Comparison of ENCODE assay signal across 1 cellular context in the genomic region with DNA sequence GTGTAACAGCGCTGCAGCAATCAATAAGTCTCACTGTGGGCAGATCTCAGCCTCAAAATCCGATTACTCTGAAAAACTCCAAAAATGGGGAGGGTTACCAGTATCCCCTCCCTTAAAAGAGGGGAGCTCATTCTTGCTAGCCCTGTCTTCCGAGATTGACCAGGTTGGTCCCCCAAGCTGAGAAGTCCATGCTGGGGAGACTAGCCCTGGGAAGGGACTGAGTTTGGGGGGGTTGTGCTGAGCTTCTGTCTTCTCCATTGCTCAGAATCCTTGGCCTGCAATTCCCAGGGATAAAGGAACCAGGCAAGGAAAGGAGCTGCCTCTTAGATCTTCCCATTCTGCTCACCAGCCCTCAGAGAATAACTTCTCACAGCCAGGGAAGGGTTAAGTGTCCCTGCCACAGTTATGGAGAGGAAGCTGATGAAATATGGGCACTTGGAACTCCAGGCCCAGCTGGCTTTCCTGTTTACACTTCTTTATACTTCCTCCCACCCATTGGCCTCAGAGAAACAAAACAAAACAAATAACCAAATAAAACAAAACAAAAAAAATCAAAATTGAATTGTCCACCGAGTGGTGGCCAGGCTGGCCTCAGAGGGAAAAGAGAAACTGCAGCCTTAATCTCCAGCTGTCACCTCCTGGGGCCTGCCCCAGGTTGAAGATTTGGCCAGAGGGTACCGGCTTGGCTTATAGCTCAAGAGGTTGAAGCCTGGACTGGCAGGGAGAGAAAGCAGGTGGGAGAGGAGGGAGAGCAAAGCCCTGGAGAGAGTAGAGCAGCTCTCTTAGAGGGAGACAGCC.
TF ChIP-seq lines count a peak whose summit lies in the region.

No MANE protein-coding gene starts in this region.

TF ChIP-seq in HEK293, 187 proteins besides CTCF, POLR2A, EP300 and RAD21 (continued from another document and continues in another):
- TF ChIP-seq ZFP37 (tag by site-specific recombination; IDR thresholded peaks at IDR 0.05) (no peak), SALL2 (tag by site-specific recombination; IDR thresholded peaks at IDR 0.05; ENCODE audit: borderline replicate concordance) (no peak), ZNF311 (tag by site-specific recombination; IDR thresholded peaks at IDR 0.05; ENCODE audit: borderline replicate concordance) (no peak), ZNF404 (tag by site-specific recombination; IDR thresholded peaks at IDR 0.05) (no peak), ZBTB21 (tag by site-specific recombination; IDR thresholded peaks at IDR 0.05) (no peak), WT1 (tag by site-specific recombination; IDR thresholded peaks at IDR 0.05) (peak; percentile 51; the same call in 1 of the 2 replicates), BCL11A (tag by site-specific recombination; IDR thresholded peaks at IDR 0.05; ENCODE audit: low read depth) (no peak), ZNF596 (tag by site-specific recombination; IDR thresholded peaks at IDR 0.05) (no peak), ZNF114 (tag by site-specific recombination; IDR thresholded peaks at IDR 0.05) (no peak), ZNF221 (tag by site-specific recombination; IDR thresholded peaks at IDR 0.05; ENCODE audit: borderline replicate concordance) (no peak), ZNF133 (tag by site-specific recombination; IDR thresholded peaks at IDR 0.05) (no peak), ZNF558 (tag by site-specific recombination; IDR thresholded peaks at IDR 0.05) (peak; percentile 48; the same call in 1 of the 2 replicates), KLF16 (tag by site-specific recombination; IDR thresholded peaks at IDR 0.05) (peak; percentile 63; the same call in 1 of the 2 replicates), SP2 (tag by site-specific recombination; IDR thresholded peaks at IDR 0.05) (no peak), ZNF223 (tag by site-specific recombination; IDR thresholded peaks at IDR 0.05) (no peak), ZNF701 (tag by site-specific recombination; IDR thresholded peaks at IDR 0.05) (no peak), ZNF514 (tag by site-specific recombination; IDR thresholded peaks at IDR 0.05) (no peak), OSR2 (tag by site-specific recombination; IDR thresholded peaks at IDR 0.05) (no peak), SCRT1 (tag by site-specific recombination; IDR thresholded peaks at IDR 0.05; ENCODE audit: borderline replicate concordance) (no peak), GLIS2 (tag by site-specific recombination; IDR thresholded peaks at IDR 0.05) (0 out of 2 replicates have a peak, but pooled peaks have one; percentile 61), OVOL3 (tag by site-specific recombination; IDR thresholded peaks at IDR 0.05) (no peak; the same call in 1 of the 2 replicates), ZNF530 (tag by site-specific recombination; IDR thresholded peaks at IDR 0.05; ENCODE audit: low read depth) (no peak), ZFP69B (tag by site-specific recombination; IDR thresholded peaks at IDR 0.05) (peak; percentile 60; the same call in 1 of the 2 replicates), ZNF837 (tag by site-specific recombination; IDR thresholded peaks at IDR 0.05) (no peak), ZNF394 (tag by site-specific recombination; IDR thresholded peaks at IDR 0.05; ENCODE audit: borderline replicate concordance) (no peak; the same call in 1 of the 2 replicates), ZNF266 (tag by site-specific recombination; IDR thresholded peaks at IDR 0.05; ENCODE audit: low read depth) (0 out of 2 replicates have a peak, but pooled peaks have one; percentile 17), SCRT2 (tag by site-specific recombination; IDR thresholded peaks at IDR 0.05) (no peak), ZNF555 (tag by site-specific recombination; conservative IDR thresholded peaks at IDR 0.05) (no peak), ZNF76 (tag by site-specific recombination; IDR thresholded peaks at IDR 0.05; ENCODE audit: borderline replicate concordance, low read depth) (peak; percentile 39; the same call in 1 of the 2 replicates)
- TF ChIP-seq, protein P1, sequence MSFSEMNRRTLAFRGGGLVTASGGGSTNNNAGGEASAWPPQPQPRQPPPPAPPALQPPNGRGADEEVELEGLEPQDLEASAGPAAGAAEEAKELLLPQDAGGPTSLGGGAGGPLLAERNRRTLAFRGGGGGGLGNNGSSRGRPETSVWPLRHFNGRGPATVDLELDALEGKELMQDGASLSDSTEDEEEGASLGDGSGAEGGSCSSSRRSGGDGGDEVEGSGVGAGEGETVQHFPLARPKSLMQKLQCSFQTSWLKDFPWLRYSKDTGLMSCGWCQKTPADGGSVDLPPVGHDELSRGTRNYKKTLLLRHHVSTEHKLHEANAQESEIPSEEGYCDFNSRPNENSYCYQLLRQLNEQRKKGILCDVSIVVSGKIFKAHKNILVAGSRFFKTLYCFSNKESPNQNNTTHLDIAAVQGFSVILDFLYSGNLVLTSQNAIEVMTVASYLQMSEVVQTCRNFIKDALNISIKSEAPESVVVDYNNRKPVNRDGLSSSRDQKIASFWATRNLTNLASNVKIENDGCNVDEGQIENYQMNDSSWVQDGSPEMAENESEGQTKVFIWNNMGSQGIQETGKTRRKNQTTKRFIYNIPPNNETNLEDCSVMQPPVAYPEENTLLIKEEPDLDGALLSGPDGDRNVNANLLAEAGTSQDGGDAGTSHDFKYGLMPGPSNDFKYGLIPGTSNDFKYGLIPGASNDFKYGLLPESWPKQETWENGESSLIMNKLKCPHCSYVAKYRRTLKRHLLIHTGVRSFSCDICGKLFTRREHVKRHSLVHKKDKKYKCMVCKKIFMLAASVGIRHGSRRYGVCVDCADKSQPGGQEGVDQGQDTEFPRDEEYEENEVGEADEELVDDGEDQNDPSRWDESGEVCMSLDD (tag by site-specific recombination; IDR thresholded peaks at IDR 0.05), result no peak
- TF ChIP-seq, protein P2, sequence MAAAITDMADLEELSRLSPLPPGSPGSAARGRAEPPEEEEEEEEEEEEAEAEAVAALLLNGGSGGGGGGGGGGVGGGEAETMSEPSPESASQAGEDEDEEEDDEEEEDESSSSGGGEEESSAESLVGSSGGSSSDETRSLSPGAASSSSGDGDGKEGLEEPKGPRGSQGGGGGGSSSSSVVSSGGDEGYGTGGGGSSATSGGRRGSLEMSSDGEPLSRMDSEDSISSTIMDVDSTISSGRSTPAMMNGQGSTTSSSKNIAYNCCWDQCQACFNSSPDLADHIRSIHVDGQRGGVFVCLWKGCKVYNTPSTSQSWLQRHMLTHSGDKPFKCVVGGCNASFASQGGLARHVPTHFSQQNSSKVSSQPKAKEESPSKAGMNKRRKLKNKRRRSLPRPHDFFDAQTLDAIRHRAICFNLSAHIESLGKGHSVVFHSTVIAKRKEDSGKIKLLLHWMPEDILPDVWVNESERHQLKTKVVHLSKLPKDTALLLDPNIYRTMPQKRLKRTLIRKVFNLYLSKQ (tag by site-specific recombination; IDR thresholded peaks at IDR 0.05; ENCODE audit: borderline replicate concordance), result no peak
- TF ChIP-seq, protein P3, sequence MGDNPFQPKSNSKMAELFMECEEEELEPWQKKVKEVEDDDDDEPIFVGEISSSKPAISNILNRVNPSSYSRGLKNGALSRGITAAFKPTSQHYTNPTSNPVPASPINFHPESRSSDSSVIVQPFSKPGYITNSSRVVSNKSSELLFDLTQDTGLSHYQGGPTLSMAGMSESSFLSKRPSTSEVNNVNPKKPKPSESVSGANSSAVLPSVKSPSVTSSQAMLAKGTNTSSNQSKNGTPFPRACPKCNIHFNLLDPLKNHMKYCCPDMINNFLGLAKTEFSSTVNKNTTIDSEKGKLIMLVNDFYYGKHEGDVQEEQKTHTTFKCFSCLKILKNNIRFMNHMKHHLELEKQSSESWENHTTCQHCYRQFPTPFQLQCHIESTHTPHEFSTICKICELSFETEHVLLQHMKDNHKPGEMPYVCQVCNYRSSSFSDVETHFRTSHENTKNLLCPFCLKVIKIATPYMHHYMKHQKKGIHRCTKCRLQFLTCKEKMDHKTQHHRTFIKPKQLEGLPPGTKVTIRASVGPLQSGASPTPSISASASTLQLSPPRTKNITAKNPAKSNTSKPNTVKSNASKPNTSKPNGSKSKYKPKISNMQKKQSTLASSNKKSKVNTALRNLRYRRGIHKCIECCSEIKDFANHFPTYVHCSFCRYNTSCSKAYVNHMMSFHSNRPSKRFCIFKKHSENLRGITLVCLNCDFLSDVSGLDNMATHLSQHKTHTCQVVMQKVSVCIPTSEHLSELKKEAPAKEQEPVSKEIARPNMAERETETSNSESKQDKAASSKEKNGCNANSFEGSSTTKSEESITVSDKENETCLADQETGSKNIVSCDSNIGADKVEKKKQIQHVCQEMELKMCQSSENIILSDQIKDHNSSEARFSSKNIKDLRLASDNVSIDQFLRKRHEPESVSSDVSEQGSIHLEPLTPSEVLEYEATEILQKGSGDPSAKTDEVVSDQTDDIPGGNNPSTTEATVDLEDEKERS (tag by site-specific recombination; IDR thresholded peaks at IDR 0.05), result no peak
- TF ChIP-seq, protein P4, sequence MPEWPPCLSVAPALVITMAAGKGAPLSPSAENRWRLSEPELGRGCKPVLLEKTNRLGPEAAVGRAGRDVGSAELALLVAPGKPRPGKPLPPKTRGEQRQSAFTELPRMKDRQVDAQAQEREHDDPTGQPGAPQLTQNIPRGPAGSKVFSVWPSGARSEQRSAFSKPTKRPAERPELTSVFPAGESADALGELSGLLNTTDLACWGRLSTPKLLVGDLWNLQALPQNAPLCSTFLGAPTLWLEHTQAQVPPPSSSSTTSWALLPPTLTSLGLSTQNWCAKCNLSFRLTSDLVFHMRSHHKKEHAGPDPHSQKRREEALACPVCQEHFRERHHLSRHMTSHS (tag by site-specific recombination; IDR thresholded peaks at IDR 0.05), result no peak
- TF ChIP-seq, protein P5, sequence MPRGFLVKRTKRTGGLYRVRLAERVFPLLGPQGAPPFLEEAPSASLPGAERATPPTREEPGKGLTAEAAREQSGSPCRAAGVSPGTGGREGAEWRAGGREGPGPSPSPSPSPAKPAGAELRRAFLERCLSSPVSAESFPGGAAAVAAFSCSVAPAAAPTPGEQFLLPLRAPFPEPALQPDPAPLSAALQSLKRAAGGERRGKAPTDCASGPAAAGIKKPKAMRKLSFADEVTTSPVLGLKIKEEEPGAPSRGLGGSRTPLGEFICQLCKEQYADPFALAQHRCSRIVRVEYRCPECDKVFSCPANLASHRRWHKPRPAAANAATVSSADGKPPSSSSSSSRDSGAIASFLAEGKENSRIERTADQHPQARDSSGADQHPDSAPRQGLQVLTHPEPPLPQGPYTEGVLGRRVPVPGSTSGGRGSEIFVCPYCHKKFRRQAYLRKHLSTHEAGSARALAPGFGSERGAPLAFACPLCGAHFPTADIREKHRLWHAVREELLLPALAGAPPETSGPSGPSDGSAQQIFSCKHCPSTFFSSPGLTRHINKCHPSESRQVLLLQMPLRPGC (tag by site-specific recombination; IDR thresholded peaks at IDR 0.05), result no peak
- TF ChIP-seq, protein P6, sequence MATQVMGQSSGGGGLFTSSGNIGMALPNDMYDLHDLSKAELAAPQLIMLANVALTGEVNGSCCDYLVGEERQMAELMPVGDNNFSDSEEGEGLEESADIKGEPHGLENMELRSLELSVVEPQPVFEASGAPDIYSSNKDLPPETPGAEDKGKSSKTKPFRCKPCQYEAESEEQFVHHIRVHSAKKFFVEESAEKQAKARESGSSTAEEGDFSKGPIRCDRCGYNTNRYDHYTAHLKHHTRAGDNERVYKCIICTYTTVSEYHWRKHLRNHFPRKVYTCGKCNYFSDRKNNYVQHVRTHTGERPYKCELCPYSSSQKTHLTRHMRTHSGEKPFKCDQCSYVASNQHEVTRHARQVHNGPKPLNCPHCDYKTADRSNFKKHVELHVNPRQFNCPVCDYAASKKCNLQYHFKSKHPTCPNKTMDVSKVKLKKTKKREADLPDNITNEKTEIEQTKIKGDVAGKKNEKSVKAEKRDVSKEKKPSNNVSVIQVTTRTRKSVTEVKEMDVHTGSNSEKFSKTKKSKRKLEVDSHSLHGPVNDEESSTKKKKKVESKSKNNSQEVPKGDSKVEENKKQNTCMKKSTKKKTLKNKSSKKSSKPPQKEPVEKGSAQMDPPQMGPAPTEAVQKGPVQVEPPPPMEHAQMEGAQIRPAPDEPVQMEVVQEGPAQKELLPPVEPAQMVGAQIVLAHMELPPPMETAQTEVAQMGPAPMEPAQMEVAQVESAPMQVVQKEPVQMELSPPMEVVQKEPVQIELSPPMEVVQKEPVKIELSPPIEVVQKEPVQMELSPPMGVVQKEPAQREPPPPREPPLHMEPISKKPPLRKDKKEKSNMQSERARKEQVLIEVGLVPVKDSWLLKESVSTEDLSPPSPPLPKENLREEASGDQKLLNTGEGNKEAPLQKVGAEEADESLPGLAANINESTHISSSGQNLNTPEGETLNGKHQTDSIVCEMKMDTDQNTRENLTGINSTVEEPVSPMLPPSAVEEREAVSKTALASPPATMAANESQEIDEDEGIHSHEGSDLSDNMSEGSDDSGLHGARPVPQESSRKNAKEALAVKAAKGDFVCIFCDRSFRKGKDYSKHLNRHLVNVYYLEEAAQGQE (tag by site-specific recombination; IDR thresholded peaks at IDR 0.05), result no peak
- TF ChIP-seq, protein P7, sequence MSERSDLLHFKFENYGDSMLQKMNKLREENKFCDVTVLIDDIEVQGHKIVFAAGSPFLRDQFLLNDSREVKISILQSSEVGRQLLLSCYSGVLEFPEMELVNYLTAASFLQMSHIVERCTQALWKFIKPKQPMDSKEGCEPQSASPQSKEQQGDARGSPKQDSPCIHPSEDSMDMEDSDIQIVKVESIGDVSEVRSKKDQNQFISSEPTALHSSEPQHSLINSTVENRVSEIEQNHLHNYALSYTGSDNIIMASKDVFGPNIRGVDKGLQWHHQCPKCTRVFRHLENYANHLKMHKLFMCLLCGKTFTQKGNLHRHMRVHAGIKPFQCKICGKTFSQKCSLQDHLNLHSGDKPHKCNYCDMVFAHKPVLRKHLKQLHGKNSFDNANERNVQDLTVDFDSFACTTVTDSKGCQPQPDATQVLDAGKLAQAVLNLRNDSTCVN (tag by site-specific recombination; optimal IDR thresholded peaks at IDR 0.05), result no peak
- TF ChIP-seq, protein P8, sequence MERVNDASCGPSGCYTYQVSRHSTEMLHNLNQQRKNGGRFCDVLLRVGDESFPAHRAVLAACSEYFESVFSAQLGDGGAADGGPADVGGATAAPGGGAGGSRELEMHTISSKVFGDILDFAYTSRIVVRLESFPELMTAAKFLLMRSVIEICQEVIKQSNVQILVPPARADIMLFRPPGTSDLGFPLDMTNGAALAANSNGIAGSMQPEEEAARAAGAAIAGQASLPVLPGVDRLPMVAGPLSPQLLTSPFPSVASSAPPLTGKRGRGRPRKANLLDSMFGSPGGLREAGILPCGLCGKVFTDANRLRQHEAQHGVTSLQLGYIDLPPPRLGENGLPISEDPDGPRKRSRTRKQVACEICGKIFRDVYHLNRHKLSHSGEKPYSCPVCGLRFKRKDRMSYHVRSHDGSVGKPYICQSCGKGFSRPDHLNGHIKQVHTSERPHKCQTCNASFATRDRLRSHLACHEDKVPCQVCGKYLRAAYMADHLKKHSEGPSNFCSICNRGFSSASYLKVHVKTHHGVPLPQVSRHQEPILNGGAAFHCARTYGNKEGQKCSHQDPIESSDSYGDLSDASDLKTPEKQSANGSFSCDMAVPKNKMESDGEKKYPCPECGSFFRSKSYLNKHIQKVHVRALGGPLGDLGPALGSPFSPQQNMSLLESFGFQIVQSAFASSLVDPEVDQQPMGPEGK (tag by site-specific recombination; IDR thresholded peaks at IDR 0.05), result peak; percentile 70
- TF ChIP-seq, protein P9, sequence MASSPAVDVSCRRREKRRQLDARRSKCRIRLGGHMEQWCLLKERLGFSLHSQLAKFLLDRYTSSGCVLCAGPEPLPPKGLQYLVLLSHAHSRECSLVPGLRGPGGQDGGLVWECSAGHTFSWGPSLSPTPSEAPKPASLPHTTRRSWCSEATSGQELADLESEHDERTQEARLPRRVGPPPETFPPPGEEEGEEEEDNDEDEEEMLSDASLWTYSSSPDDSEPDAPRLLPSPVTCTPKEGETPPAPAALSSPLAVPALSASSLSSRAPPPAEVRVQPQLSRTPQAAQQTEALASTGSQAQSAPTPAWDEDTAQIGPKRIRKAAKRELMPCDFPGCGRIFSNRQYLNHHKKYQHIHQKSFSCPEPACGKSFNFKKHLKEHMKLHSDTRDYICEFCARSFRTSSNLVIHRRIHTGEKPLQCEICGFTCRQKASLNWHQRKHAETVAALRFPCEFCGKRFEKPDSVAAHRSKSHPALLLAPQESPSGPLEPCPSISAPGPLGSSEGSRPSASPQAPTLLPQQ (tag by site-specific recombination; IDR thresholded peaks at IDR 0.05), result no peak; the same call in 1 of the 2 replicates
